Comparison of ENCODE assay signal across 8 cellular contexts in genomic region chr12:106247731-106248176, GRCh38. TPM values are rescaled to one million over a fixed set of nuclear protein-coding genes. Genes with fewer than 3 reads are reported as not detected.
DNase-seq lines count a peak whose midpoint lies in the region; ATAC-seq and TF ChIP-seq lines count a peak whose summit lies in the region.

A gene with protein sequence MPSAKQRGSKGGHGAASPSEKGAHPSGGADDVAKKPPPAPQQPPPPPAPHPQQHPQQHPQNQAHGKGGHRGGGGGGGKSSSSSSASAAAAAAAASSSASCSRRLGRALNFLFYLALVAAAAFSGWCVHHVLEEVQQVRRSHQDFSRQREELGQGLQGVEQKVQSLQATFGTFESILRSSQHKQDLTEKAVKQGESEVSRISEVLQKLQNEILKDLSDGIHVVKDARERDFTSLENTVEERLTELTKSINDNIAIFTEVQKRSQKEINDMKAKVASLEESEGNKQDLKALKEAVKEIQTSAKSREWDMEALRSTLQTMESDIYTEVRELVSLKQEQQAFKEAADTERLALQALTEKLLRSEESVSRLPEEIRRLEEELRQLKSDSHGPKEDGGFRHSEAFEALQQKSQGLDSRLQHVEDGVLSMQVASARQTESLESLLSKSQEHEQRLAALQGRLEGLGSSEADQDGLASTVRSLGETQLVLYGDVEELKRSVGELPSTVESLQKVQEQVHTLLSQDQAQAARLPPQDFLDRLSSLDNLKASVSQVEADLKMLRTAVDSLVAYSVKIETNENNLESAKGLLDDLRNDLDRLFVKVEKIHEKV (minus strand): TSS chr12:106248020. CDS start chr12:106247851, 169 bp downstream.

- ATAC-seq in GM21367 (IDR thresholded peaks at IDR 0.05; ENCODE audit: unreplicated experiment) = peak; percentile 35

- H3K36me3 Mint-ChIP-seq in progenitor cell of endocrine pancreas (ENCODE audit: insufficient read depth) = peaks cover 8% of the 10 kb centered on the region

- no peaks in the 10 kb centered on the region for H3K27me3 ChIP-seq in right atrium auricular region

- H3K4me3 Mint-ChIP-seq in progenitor cell of endocrine pancreas (ENCODE audit: low read depth) = peak within 1 kb of the TSS; percentile 83

- H3K4me3 ChIP-seq in right atrium auricular region = peak within 1 kb of the TSS; percentile 80 to 81

- peaks cover 7% of the 10 kb centered on the region for H3K36me3 ChIP-seq in right atrium auricular region

- peaks cover 10% of the 10 kb centered on the region for H3K4me1 Mint-ChIP-seq in progenitor cell of endocrine pancreas (ENCODE audit: low read depth)

- no peak for TF ChIP-seq CTCF in right atrium auricular region (IDR thresholded peaks at IDR 0.05)
- TF ChIP-seq CTCF in progenitor cell of endocrine pancreas (IDR thresholded peaks at IDR 0.05; ENCODE audit: unreplicated experiment) = no peak

- H3K27ac ChIP-seq in right atrium auricular region = peak within 1 kb of the TSS; percentile 99

- no peaks in the 10 kb centered on the region for H3K9me3 Mint-ChIP-seq in progenitor cell of endocrine pancreas (ENCODE audit: low read depth)

- DNase-seq in D341Med (ENCODE audit: low spot score) (peak; percentile 92), HuH-7.5 (ENCODE audit: low spot score) (peak; percentile 86), T follicular helper cell (ENCODE audit: low read depth) (peak; percentile 34), anterior cingulate cortex (lab: John Stamatoyannopoulos, UW) (peak in 44 of 58 donors; percentile 13 to 67 (median 42)), right atrium auricular region (ENCODE audit: low spot score) (peak; percentile 73), progenitor cell of endocrine pancreas (ENCODE audit: low spot score, unreplicated experiment) (peak; percentile 71), GOT3 (lab: John Stamatoyannopoulos, UW) (no peak)

- peaks cover 0 to 41% of the 10 kb centered on the region in 2 donors for H3K4me1 ChIP-seq in right atrium auricular region

- peak within 1 kb of the TSS; percentile 90 for H3K27ac Mint-ChIP-seq in progenitor cell of endocrine pancreas

- H3K27me3 Mint-ChIP-seq in progenitor cell of endocrine pancreas = peaks cover 5% of the 10 kb centered on the region

- no peaks in the 10 kb centered on the region for H3K9me3 ChIP-seq in right atrium auricular region

RNA-seq across cellular contexts. Expression of the gene that starts here (rescaled TPM):
- total RNA-seq in right atrium auricular region (10 to 100 TPM; 50.1 to 56.8 TPM), progenitor cell of endocrine pancreas (102 and 107 TPM in 2 replicates)
